33 cellular contexts compared by ENCODE assay signal in the genomic region with DNA sequence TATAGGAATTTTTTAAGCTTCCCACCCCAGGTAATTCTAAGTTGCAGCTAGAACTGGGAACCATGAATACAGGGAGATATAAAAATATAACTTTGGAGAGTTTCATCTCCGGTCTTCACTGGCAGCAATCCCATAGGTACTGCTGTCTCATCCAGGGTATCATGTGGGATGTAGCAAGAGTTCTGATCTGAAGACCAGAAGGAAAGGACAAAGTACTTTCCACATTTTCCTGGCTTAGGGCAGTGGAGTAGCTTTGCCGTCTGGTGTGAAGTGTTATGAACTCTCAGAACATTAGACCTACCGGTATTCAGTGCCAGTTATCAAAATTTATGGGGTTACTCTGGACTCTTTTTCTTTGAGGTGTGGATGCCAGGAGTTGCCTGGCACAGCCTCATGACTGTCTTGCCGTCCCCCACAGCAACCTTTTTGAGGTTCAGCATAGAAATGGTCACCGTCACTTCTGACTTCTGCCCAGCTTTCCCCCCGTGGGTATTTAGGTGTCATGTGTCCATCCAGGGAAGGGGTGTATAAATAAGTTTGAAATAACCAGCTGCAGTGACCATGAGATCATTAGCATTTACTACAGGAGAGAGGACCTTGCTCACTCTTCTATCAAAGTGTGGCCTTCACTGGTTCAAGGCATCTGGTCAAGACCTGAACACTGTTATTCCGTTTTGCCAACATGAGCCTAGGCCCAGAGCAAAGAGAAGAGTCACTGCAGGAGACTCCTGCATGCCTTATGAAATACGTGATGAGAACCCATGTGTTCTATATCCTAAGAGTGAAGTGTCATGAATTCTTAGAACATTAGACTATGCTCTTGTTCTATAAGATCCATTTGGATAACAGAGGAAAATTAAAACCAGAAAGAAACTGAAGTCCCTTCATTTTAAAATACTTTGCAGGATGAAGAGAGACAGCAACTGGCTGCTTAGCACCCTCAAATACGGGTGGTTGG. TPM values are rescaled to one million over a fixed set of nuclear protein-coding genes. Genes with fewer than 3 reads are reported as not detected.
"Had no signal": no experiment of that assay in that cellular context is flagged by ENCODE, and none has a peak within 500 bp of the region (broad histone marks: within the 10 kb centered on the region; RNA-seq: fewer than 3 reads in every experiment).

No MANE protein-coding gene starts in this region.

- H3K4me1 ChIP-seq: SJCRH30 had no signal

- H3K27ac ChIP-seq: SJCRH30, SK-N-MC, VCaP had no signal

- DNase-seq: activated B cell treated with CpG ODN at 0.5 μM for 24 hours; activated CD4-positive, alpha-beta memory T cell treated with anti-CD3 and anti-CD28 coated beads for 36 hours; activated CD4-positive, alpha-beta T cell treated with anti-CD3 and anti-CD28 coated beads for 4 hours; activated CD4-positive, alpha-beta T cell treated with anti-CD3 and anti-CD28 coated beads, Interleukin-2, amount 50 U/mL, for 1 hour; activated CD4-positive, CD25-positive, alpha-beta regulatory T cell treated with anti-CD3 and anti-CD28 coated beads, Interleukin-2, amount 50 U/mL, for 72 hours; activated CD8-positive, alpha-beta memory T cell treated with anti-CD3 and anti-CD28 coated beads, Interleukin-2, amount 50 U/mL, for 4 hours; activated gamma-delta T cell treated with Interleukin-2 at 50 U/mL for 16 hours; activated naive CD4-positive, alpha-beta T cell treated with anti-CD3 and anti-CD28 coated beads, Interleukin-2, amount 10 ng/mL, durations not matched to agents 7 days and 5 days; activated naive CD8-positive, alpha-beta T cell treated with anti-CD3 and anti-CD28 coated beads, Interleukin-2, amount 50 U/mL, for 24 hours; activated T-cell treated with anti-CD3 and anti-CD28 coated beads for 4 hours; activated T-cell treated with anti-CD3 and anti-CD28 coated beads, Interleukin-2, amount 50 U/mL, for 4 hours; anterior cingulate cortex; caudate nucleus; Kasumi-1; KG1; MG63; NCI-H1048; NCI-H1105 treated with DMSO at 0.1 percent for 48 hours; NCI-H1436; NCI-H1694; NCI-H1930; NCI-H345; NCI-H524 treated with DMSO at 0.1 percent for 48 hours; SHP77; SJCRH30; T-helper 1 cell; T-helper 2 cell; T-helper 9 cell had no signal

- FAIRE-seq: bronchial epithelial cell had no signal

- H3K9me3 ChIP-seq: MG63, SJCRH30 had no signal

- H3K4me3 ChIP-seq: MG63, SJCRH30, SK-N-MC had no signal

- H3K36me3 ChIP-seq: MG63, SJCRH30 had no signal

- H3K27me3 ChIP-seq: MG63, SJCRH30 had no signal

- ATAC-seq: activated naive CD8-positive, alpha-beta T cell treated with anti-CD3 and anti-CD28 coated beads, Interleukin-2, amount 50 U/mL, for 24 hours; activated T-cell treated with anti-CD3 and anti-CD28 coated beads, Interleukin-2, amount 50 U/mL, for 4 hours; Panc1 had no signal

RNA-seq across cellular contexts. Expression of a gene that starts 22.2 kb away (rescaled TPM):
- total RNA-seq: activated B cell treated with CpG ODN at 0.5 μM for 24 hours; activated CD4-positive, alpha-beta memory T cell treated with anti-CD3 and anti-CD28 coated beads for 36 hours; activated T-cell treated with anti-CD3 and anti-CD28 coated beads, Interleukin-2, amount 50 U/mL, for 4 hours; activated T-helper 1 cell treated with anti-CD3 and anti-CD28 coated beads, Interleukin-12 subunit alpha, Interleukin-12 subunit beta, Interleukin-2, Interleukin-4 antibody, amounts not matched to agents 30 ng/mL and 10 ng/mL and 1 ng/mL, durations not matched to agents 14 hours and 24 hours and 36 hours; bronchial epithelial cell had no signal
